ENCODE assay signal across 19 cellular contexts in genomic region chr5:32098291-32098690, GRCh38.
A peak's percentile ranks its signal among the peaks of the same experiment; 100 is the strongest.
DNase-seq lines count a peak whose midpoint lies in the region; ATAC-seq and TF ChIP-seq lines count a peak whose summit lies in the region.
"Had no signal": no experiment of that assay in that cellular context is flagged by ENCODE, and none has a peak within 500 bp of the region (broad histone marks: within the 10 kb centered on the region; RNA-seq: fewer than 3 reads in every experiment).

No MANE protein-coding gene starts in this region.

- H3K9me3 Mint-ChIP-seq in nephron progenitor cell: no peaks in the 10 kb centered on the region
- H3K9me3 Mint-ChIP-seq: activated naive CD8-positive, alpha-beta T cell treated with anti-CD3 and anti-CD28 coated beads for 36 hours; activated T-cell treated with anti-CD3 and anti-CD28 coated beads, Interleukin-2, amount 50 U/mL, for 4 hours; CD4-positive, CD25-positive, alpha-beta regulatory T cell had no signal

- ATAC-seq in Right ventricle myocardium inferior: no peak
- peak; percentile 16 for ATAC-seq in left ventricle myocardium superior
- peak; percentile 42 for ATAC-seq in upper lobe of right lung
- ATAC-seq: activated T-cell treated with anti-CD3 and anti-CD28 coated beads, Interleukin-2, amount 50 U/mL, for 4 hours; foreskin keratinocyte had no signal

- TF ChIP-seq POLR2A in prostate gland (IDR thresholded peaks at IDR 0.05): no peak

- intact Hi-C loops in Right ventricle myocardium inferior (cut with DNase I) (no loop called here), left ventricle myocardium superior (cut with micrococcal nuclease) (no loop called here), upper lobe of right lung (cut with DNase I) (no loop called here), prostate gland (cut with DNase I) (loop anchor here (10.0 kb wide), 2 partner anchors 217 to 513 kb away; partner anchors contain the start of gene MTMR12)

- WGBS in prostate gland: 79% methylated on average over 9 of the region's 9 CpGs

- CTCF ChIA-PET in GM10248 (lab: Yijun Ruan, JAX): interaction anchor here (1.9 to 5.1 kb wide), 2 partner anchors 10 to 21 kb away, joined by 5 to 21 read pairs; no protein-coding TSS in a partner anchor

- H3K4me1 ChIP-seq in cardiac muscle cell (ENCODE audit: low read depth) (peaks cover 21% of the 10 kb centered on the region), upper lobe of right lung (peaks cover 5% of the 10 kb centered on the region), prostate gland (replicated peaks) (no peaks in the 10 kb centered on the region)
- H3K4me1 ChIP-seq: foreskin keratinocyte had no signal

- peaks cover 50% of the 10 kb centered on the region for H3K36me3 Mint-ChIP-seq in nephron progenitor cell (ENCODE audit: low read depth)
- H3K36me3 Mint-ChIP-seq: activated naive CD8-positive, alpha-beta T cell treated with anti-CD3 and anti-CD28 coated beads for 36 hours had no signal

- H3K36me3 ChIP-seq in cardiac muscle cell (no peaks in the 10 kb centered on the region), upper lobe of right lung (peaks cover 66% of the 10 kb centered on the region), prostate gland (peaks cover 0 to 4% of the 10 kb centered on the region in 2 donors)

- H3K9me3 ChIP-seq in cardiac muscle cell (ENCODE audit: low read depth): no peaks in the 10 kb centered on the region
- no peaks in the 10 kb centered on the region for H3K9me3 ChIP-seq in upper lobe of right lung
- H3K9me3 ChIP-seq in prostate gland: no peaks in the 10 kb centered on the region

- peaks cover 3% of the 10 kb centered on the region for H3K27me3 Mint-ChIP-seq in nephron progenitor cell (ENCODE audit: low read depth, poor library complexity)
- H3K27me3 Mint-ChIP-seq: activated naive CD8-positive, alpha-beta T cell treated with anti-CD3 and anti-CD28 coated beads for 36 hours; CD4-positive, CD25-positive, alpha-beta regulatory T cell had no signal

- H3K4me3 ChIP-seq in cardiac muscle cell (no peak overlapping the region), upper lobe of right lung (no peak overlapping the region), prostate gland (no peak overlapping the region)

- peaks cover 53% of the 10 kb centered on the region for H3K4me1 Mint-ChIP-seq in nephron progenitor cell

- no peak overlapping the region for H3K4me3 Mint-ChIP-seq in nephron progenitor cell
- H3K4me3 Mint-ChIP-seq: activated naive CD8-positive, alpha-beta T cell treated with anti-CD3 and anti-CD28 coated beads for 36 hours; activated T-cell treated with anti-CD3 and anti-CD28 coated beads, Interleukin-2, amount 50 U/mL, for 4 hours; CD4-positive, CD25-positive, alpha-beta regulatory T cell had no signal

- TF ChIP-seq CTCF in cardiac muscle cell (IDR thresholded peaks at IDR 0.05; ENCODE audit: low read depth, low read length) (no peak), nephron progenitor cell (IDR thresholded peaks at IDR 0.05) (no peak), upper lobe of right lung (IDR thresholded peaks at IDR 0.05) (no peak), GM10248 (IDR thresholded peaks at IDR 0.05; ENCODE audit: control extremely low read depth, extremely low read depth, low read depth, missing control alignments) (no peak), prostate gland (IDR thresholded peaks at IDR 0.05) (no peak)

- H3K27ac Mint-ChIP-seq in nephron progenitor cell: peak overlapping the region; percentile 95
- H3K27ac Mint-ChIP-seq: CD4-positive, CD25-positive, alpha-beta regulatory T cell had no signal

- POLR2A ChIA-PET in GM10248 (lab: Yijun Ruan, JAX): no interaction called here

- DNase-seq in cardiac muscle cell (ENCODE audit: low read depth in 1 of 2, low spot score in 1 of 2) (peak; percentile 33 to 48), Right ventricle myocardium inferior (ENCODE audit: missing footprints) (no peak), left ventricle myocardium superior (peak; percentile 43), nephron progenitor cell (no peak), upper lobe of right lung (no peak), GM10248 (ENCODE audit: extremely low spot score) (no peak), prostate gland (ENCODE audit: low spot score) (no peak), NOMO-1 treated with dmso at 0.1 percent for 144 hours (lab: John Stamatoyannopoulos, UW; ENCODE audit: unreplicated experiment) (no peak)
- DNase-seq: activated CD4-positive, alpha-beta T cell treated with anti-CD3 and anti-CD28 coated beads, Interleukin-2, amount 50 U/mL, for 4 hours; activated naive CD8-positive, alpha-beta T cell treated with anti-CD3 and anti-CD28 coated beads for 36 hours; activated T-cell treated with anti-CD3 and anti-CD28 coated beads, Interleukin-2, amount 50 U/mL, for 4 hours; CD4-positive, CD25-positive, alpha-beta regulatory T cell; central memory CD4-positive, alpha-beta T cell; DMS79 treated with DMSO at 0.1 percent for 48 hours; foreskin keratinocyte; midbrain; MV-4-11; NCI-H1930; NCI-H446 treated with DMSO at 0.1 percent for 48 hours had no signal

- H3K27me3 ChIP-seq in cardiac muscle cell (no peaks in the 10 kb centered on the region), upper lobe of right lung (no peaks in the 10 kb centered on the region), prostate gland (replicated peaks; ENCODE audit: insufficient read depth) (no peaks in the 10 kb centered on the region)
- H3K27me3 ChIP-seq: foreskin keratinocyte had no signal

- H3K27ac ChIP-seq in cardiac muscle cell (peak overlapping the region; percentile 66), upper lobe of right lung (no peak overlapping the region), prostate gland (no peak overlapping the region)
- H3K27ac ChIP-seq: foreskin keratinocyte had no signal

Comparison
In these comparisons a context has a peak if more than half of its experiments do, and no peak if none do; other contexts are left out.
1. DNase-seq: peak in cardiac muscle cell (2 of 2) and left ventricle myocardium superior (single experiment); none in Right ventricle myocardium inferior (single experiment), nephron progenitor cell (single experiment), upper lobe of right lung (single experiment), GM10248 (single experiment), prostate gland (single experiment) and NOMO-1 treated with dmso at 0.1 percent for 144 hours (single experiment).